Comparison of ENCODE assay signal across 8 cellular contexts in the genomic region with DNA sequence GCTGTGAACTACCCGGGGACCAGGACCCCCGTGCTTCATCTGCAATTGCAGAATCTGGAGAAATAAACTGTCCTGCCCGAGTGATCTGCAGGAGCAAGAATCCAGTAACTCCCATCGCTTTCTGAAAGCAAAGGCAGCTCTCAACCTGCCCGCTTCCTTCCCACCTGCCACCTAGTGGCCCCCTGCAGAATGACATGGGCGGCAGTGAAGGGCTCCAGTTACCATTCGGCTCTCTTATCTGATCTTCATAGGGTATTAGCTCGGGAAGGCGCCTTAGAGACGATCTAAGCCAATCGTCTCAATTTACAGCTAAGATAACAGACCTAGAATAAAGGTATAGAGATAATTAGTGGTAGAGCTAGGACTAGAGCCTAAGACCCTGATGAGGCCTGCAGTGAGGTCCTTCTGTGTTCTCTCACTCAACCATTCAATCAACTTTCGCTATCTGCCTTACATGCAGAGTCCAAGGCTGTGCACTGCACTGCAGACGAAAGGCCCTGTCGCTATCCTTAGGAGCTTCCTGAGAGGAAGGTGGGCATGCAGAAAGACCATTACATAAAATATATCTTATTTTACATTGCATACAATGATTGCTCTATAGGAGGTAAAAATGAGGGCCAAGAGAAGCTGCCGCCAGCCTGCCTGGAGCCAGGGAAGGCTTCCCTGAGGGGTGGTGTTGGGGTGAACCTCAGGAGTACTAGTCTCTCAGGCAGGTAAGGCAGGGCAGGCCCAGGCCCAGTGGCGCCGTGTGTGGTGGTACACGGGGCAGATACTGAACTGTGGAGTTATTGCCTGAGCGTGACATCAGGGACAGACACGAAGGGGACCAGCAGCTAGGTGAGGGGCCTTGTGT. TPM values are rescaled to one million over a fixed set of nuclear protein-coding genes. Genes with fewer than 3 reads are reported as not detected.
DNase-seq lines count a peak whose midpoint lies in the region; ATAC-seq and TF ChIP-seq lines count a peak whose summit lies in the region.

No MANE protein-coding gene starts in this region.

- 34 to 35% methylated on average over 14 to 15 of the region's 20 CpGs for WGBS in esophagus squamous epithelium, 2 donors

- intact Hi-C loops in esophagus squamous epithelium (cut with DNase I) = loop anchor here (5.0 kb wide), 1 partner anchor 124 kb away; no protein-coding TSS in a partner anchor

- no peaks in the 10 kb centered on the region for H3K36me3 ChIP-seq in BJ (ENCODE audit: control insufficient read depth, insufficient read depth, low read length)
- no peaks in the 10 kb centered on the region for H3K36me3 ChIP-seq in esophagus squamous epithelium

- H3K4me3 Mint-ChIP-seq in nephron progenitor cell = peak overlapping the region; percentile 55

- no peak overlapping the region for H3K4me3 ChIP-seq in BJ (ENCODE audit: low read depth, low read length)
- peak overlapping the region in 1 of 4 donors; percentile 21 for H3K4me3 ChIP-seq in esophagus squamous epithelium

- H3K4me1 ChIP-seq in esophagus squamous epithelium = peaks cover 0 to 32% (median 0%) of the 10 kb centered on the region in 3 donors

- H3K27me3 ChIP-seq in BJ (ENCODE audit: control insufficient read depth, insufficient read depth, low read length) = no peaks in the 10 kb centered on the region
- H3K27me3 ChIP-seq in esophagus squamous epithelium = peaks cover 0 to 30% (median 0%) of the 10 kb centered on the region in 4 donors

- ATAC-seq in GM19455 (IDR thresholded peaks at IDR 0.05; ENCODE audit: unreplicated experiment) = peak; percentile 78

- H3K36me3 Mint-ChIP-seq in nephron progenitor cell (ENCODE audit: low read depth) = peaks cover 16% of the 10 kb centered on the region

- H3K27me3 Mint-ChIP-seq in nephron progenitor cell (ENCODE audit: low read depth, poor library complexity) = peaks cover 23% of the 10 kb centered on the region

- H3K4me1 Mint-ChIP-seq in nephron progenitor cell = peaks cover 49% of the 10 kb centered on the region

- peak; percentile 98 for TF ChIP-seq CTCF in BJ (IDR thresholded peaks at IDR 0.05; ENCODE audit: insufficient read depth, low read depth, low read length)
- TF ChIP-seq CTCF in esophagus squamous epithelium (IDR thresholded peaks at IDR 0.05) = peak; percentile 95 to 98 (median 96)
- peak; percentile 99 for TF ChIP-seq CTCF in nephron progenitor cell (IDR thresholded peaks at IDR 0.05)

- no peak overlapping the region for H3K27ac Mint-ChIP-seq in nephron progenitor cell

- CTCF ChIA-PET in BJ (lab: Yijun Ruan, JAX) = interaction anchor here (0.6 to 4.4 kb wide), 31 partner anchors 9 to 470 kb away, joined by 3 to 26 read pairs (median 5); a partner anchor contains a TSS

- DNase-seq in BJ (ENCODE audit: low read depth) (peak; percentile 26), KG1 (lab: John Stamatoyannopoulos, UW) (peak; percentile 46), OCI-M2 (lab: John Stamatoyannopoulos, UW; ENCODE audit: unreplicated experiment) (peak; percentile 63), activated T-cell treated with anti-CD3 and anti-CD28 coated beads for 48 hours (ENCODE audit: low read depth) (peak; percentile 76), esophagus squamous epithelium (lab: John Stamatoyannopoulos, UW) (peak; percentile 14), nephron progenitor cell (peak; percentile 88)
- peak; percentile 48 to 80 (median 70) for DNase-seq in stimulated activated naive CD4-positive, alpha-beta T cell (lab: John Stamatoyannopoulos, UW)

- no peaks in the 10 kb centered on the region for H3K9me3 ChIP-seq in esophagus squamous epithelium

- H3K27ac ChIP-seq in esophagus squamous epithelium = no peak overlapping the region

- POLR2A ChIA-PET in BJ (lab: Charles Lee) = interaction anchor here (0.6 kb wide), 2 partner anchors 90 to 188 kb away, joined by 3 read pairs; no protein-coding TSS in a partner anchor

- no peak for TF ChIP-seq POLR2A in esophagus squamous epithelium (IDR thresholded peaks at IDR 0.05)

- no peaks in the 10 kb centered on the region for H3K9me3 Mint-ChIP-seq in nephron progenitor cell

RNA-seq across cellular contexts. Expression of a gene that starts 7.1 kb away (rescaled TPM):
- 24.2 and 24.7 TPM in 2 replicates for polyA plus RNA-seq in BJ (2011; rRNA removed)
- 11.2 and 15.4 TPM in 2 replicates for polyA minus RNA-seq in BJ (2011; rRNA and poly(A)+ RNA removed)
- total RNA-seq in esophagus squamous epithelium = 10 to 100 TPM in 3 of 4 donors, 1 to 10 TPM in 1; 9.4 to 36.0 (median 14.9) TPM

RNA-seq across cellular contexts. Expression of a gene that starts 24.2 kb away (rescaled TPM):
- 10.9 and 13.3 TPM in 2 replicates for polyA plus RNA-seq in BJ (2011; rRNA removed)
- polyA minus RNA-seq in BJ (2011; rRNA and poly(A)+ RNA removed) = 11.6 and 19.6 TPM in 2 replicates
- 1 to 10 TPM; 1.6 to 5.0 (median 3.2) TPM for total RNA-seq in esophagus squamous epithelium

Comparison
In these comparisons a context has a peak if more than half of its experiments do, and no peak if none do; other contexts are left out.
1. DNase-seq: peak in every context shown above with its lines; median percentile 88 in nephron progenitor cell; 76 in activated T-cell treated with anti-CD3 and anti-CD28 coated beads for 48 hours; 70 in stimulated activated naive CD4-positive, alpha-beta T cell; 63 in OCI-M2; 46 in KG1; 26 in BJ; 14 in esophagus squamous epithelium.